ENCODE assay signal across 1 cellular context in the genomic region with DNA sequence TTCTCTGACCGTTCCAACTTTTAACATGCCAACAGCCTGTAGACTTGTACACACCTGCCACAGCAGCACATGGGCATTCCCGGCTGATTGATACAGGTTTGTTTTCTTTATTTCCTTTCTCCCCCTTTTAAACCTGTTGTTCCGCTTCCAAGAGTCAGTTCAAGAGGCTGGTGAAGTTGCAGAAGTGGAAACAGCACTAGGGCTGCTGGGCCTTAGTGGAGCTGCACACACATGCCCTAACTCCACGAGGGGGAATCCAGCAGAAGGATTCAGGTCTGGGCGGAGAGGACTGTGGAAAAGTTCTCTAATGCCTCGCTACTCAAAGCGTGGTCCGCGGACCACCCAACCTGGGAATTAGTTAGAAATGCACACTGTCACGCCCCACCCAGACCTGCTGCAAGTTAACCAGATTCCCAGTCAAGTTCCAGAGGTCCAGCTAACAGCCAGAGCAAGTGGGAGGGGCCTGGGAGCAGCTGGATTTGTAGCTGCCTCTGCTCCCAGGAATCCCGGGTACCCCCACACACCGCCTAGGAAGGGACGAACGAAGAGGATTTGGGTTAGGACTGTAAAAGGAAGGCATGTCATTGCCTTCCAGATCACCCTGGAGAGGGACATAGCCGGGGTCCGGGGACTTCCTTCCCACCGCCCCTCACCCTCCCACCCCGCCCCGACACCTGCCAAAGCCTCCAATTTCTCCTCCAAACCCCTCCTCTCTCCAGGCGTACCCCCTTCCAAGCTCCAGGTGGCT.
TF ChIP-seq lines count a peak whose summit lies in the region.

No MANE protein-coding gene starts in this region.

TF ChIP-seq in HepG2, 621 proteins besides CTCF, POLR2A, EP300 and RAD21 (continued from another document and continues in another):
- TF ChIP-seq, protein P1, sequence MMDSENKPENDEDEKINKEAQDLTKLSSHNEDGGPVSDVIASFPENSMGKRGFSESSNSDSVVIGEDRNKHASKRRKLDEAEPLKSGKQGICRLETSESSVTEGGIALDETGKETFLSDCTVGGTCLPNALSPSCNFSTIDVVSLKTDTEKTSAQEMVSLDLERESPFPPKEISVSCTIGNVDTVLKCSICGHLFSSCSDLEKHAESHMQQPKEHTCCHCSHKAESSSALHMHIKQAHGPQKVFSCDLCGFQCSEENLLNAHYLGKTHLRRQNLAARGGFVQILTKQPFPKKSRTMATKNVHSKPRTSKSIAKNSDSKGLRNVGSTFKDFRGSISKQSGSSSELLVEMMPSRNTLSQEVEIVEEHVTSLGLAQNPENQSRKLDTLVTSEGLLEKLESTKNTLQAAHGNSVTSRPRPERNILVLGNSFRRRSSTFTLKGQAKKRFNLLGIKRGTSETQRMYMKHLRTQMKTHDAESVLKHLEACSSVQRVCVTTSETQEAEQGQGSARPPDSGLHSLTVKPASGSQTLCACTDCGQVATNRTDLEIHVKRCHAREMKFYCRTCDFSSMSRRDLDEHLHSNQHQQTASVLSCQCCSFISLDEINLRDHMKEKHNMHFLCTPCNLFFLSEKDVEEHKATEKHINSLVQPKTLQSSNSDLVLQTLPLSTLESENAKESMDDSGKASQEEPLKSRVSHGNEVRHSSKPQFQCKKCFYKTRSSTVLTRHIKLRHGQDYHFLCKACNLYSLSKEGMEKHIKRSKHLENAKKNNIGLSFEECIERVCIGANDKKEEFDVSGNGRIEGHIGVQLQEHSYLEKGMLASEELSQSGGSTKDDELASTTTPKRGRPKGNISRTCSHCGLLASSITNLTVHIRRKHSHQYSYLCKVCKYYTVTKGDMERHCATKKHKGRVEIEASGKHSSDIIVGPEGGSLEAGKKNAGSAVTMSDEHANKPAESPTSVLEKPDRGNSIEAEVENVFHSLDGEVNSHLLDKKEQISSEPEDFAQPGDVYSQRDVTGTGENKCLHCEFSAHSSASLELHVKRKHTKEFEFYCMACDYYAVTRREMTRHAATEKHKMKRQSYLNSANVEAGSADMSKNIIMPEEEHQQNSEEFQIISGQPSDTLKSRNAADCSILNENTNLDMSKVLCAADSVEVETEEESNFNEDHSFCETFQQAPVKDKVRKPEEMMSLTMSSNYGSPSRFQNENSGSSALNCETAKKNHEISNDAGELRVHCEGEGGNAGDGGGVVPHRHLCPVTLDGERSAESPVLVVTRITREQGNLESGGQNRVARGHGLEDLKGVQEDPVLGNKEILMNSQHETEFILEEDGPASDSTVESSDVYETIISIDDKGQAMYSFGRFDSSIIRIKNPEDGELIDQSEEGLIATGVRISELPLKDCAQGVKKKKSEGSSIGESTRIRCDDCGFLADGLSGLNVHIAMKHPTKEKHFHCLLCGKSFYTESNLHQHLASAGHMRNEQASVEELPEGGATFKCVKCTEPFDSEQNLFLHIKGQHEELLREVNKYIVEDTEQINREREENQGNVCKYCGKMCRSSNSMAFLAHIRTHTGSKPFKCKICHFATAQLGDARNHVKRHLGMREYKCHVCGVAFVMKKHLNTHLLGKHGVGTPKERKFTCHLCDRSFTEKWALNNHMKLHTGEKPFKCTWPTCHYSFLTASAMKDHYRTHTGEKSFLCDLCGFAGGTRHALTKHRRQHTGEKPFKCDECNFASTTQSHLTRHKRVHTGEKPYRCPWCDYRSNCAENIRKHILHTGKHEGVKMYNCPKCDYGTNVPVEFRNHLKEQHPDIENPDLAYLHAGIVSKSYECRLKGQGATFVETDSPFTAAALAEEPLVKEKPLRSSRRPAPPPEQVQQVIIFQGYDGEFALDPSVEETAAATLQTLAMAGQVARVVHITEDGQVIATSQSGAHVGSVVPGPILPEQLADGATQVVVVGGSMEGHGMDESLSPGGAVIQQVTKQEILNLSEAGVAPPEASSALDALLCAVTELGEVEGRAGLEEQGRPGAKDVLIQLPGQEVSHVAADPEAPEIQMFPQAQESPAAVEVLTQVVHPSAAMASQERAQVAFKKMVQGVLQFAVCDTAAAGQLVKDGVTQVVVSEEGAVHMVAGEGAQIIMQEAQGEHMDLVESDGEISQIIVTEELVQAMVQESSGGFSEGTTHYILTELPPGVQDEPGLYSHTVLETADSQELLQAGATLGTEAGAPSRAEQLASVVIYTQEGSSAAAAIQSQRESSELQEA (CRISPR knock-in tag; IDR thresholded peaks at IDR 0.05; ENCODE audit: not compliant biosample characterization) = no peak
- TF ChIP-seq ZNF839 (CRISPR knock-in tag; IDR thresholded peaks at IDR 0.05; ENCODE audit: borderline replicate concordance) = 0 out of 2 replicates have a peak, but pooled peaks have one; percentile 24
- TF ChIP-seq, protein P2, sequence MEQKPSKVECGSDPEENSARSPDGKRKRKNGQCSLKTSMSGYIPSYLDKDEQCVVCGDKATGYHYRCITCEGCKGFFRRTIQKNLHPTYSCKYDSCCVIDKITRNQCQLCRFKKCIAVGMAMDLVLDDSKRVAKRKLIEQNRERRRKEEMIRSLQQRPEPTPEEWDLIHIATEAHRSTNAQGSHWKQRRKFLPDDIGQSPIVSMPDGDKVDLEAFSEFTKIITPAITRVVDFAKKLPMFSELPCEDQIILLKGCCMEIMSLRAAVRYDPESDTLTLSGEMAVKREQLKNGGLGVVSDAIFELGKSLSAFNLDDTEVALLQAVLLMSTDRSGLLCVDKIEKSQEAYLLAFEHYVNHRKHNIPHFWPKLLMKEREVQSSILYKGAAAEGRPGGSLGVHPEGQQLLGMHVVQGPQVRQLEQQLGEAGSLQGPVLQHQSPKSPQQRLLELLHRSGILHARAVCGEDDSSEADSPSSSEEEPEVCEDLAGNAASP (CRISPR knock-in tag; IDR thresholded peaks at IDR 0.05; ENCODE audit: borderline replicate concordance) = no peak
- TF ChIP-seq, protein P3, sequence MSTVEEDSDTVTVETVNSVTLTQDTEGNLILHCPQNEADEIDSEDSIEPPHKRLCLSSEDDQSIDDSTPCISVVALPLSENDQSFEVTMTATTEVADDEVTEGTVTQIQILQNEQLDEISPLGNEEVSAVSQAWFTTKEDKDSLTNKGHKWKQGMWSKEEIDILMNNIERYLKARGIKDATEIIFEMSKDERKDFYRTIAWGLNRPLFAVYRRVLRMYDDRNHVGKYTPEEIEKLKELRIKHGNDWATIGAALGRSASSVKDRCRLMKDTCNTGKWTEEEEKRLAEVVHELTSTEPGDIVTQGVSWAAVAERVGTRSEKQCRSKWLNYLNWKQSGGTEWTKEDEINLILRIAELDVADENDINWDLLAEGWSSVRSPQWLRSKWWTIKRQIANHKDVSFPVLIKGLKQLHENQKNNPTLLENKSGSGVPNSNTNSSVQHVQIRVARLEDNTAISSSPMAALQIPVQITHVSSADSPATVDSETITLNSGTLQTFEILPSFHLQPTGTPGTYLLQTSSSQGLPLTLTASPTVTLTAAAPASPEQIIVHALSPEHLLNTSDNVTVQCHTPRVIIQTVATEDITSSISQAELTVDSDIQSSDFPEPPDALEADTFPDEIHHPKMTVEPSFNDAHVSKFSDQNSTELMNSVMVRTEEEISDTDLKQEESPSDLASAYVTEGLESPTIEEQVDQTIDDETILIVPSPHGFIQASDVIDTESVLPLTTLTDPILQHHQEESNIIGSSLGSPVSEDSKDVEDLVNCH (CRISPR knock-in tag; IDR thresholded peaks at IDR 0.05) = no peak
- no peak for TF ChIP-seq MTF2 (CRISPR knock-in tag; IDR thresholded peaks at IDR 0.05; ENCODE audit: borderline replicate concordance)
- no peak for TF ChIP-seq ZNF484 (CRISPR knock-in tag; IDR thresholded peaks at IDR 0.05; ENCODE audit: borderline replicate concordance, low read depth)
- TF ChIP-seq, protein P4, sequence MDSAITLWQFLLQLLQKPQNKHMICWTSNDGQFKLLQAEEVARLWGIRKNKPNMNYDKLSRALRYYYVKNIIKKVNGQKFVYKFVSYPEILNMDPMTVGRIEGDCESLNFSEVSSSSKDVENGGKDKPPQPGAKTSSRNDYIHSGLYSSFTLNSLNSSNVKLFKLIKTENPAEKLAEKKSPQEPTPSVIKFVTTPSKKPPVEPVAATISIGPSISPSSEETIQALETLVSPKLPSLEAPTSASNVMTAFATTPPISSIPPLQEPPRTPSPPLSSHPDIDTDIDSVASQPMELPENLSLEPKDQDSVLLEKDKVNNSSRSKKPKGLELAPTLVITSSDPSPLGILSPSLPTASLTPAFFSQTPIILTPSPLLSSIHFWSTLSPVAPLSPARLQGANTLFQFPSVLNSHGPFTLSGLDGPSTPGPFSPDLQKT (CRISPR knock-in tag; IDR thresholded peaks at IDR 0.05; ENCODE audit: borderline replicate concordance) = no peak
- no peak for TF ChIP-seq ZNF577 (CRISPR knock-in tag; IDR thresholded peaks at IDR 0.05; ENCODE audit: borderline replicate concordance, low read depth)
- TF ChIP-seq ARNT2 (CRISPR knock-in tag; IDR thresholded peaks at IDR 0.05; ENCODE audit: low read depth) = no peak
- TF ChIP-seq, protein P5, sequence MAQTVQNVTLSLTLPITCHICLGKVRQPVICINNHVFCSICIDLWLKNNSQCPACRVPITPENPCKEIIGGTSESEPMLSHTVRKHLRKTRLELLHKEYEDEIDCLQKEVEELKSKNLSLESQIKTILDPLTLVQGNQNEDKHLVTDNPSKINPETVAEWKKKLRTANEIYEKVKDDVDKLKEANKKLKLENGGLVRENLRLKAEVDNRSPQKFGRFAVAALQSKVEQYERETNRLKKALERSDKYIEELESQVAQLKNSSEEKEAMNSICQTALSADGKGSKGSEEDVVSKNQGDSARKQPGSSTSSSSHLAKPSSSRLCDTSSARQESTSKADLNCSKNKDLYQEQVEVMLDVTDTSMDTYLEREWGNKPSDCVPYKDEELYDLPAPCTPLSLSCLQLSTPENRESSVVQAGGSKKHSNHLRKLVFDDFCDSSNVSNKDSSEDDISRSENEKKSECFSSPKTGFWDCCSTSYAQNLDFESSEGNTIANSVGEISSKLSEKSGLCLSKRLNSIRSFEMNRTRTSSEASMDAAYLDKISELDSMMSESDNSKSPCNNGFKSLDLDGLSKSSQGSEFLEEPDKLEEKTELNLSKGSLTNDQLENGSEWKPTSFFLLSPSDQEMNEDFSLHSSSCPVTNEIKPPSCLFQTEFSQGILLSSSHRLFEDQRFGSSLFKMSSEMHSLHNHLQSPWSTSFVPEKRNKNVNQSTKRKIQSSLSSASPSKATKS (CRISPR knock-in tag; IDR thresholded peaks at IDR 0.05) = no peak
- TF ChIP-seq ZNF558 (CRISPR knock-in tag; IDR thresholded peaks at IDR 0.05; ENCODE audit: borderline replicate concordance) = peak; percentile 74; the same call in 1 of the 2 replicates
- TF ChIP-seq, protein P6, sequence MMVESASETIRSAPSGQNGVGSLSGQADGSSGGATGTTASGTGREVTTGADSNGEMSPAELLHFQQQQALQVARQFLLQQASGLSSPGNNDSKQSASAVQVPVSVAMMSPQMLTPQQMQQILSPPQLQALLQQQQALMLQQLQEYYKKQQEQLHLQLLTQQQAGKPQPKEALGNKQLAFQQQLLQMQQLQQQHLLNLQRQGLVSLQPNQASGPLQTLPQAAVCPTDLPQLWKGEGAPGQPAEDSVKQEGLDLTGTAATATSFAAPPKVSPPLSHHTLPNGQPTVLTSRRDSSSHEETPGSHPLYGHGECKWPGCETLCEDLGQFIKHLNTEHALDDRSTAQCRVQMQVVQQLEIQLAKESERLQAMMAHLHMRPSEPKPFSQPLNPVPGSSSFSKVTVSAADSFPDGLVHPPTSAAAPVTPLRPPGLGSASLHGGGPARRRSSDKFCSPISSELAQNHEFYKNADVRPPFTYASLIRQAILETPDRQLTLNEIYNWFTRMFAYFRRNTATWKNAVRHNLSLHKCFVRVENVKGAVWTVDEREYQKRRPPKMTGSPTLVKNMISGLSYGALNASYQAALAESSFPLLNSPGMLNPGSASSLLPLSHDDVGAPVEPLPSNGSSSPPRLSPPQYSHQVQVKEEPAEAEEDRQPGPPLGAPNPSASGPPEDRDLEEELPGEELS (CRISPR knock-in tag; IDR thresholded peaks at IDR 0.05) = no peak
- no peak for TF ChIP-seq KLF11 (CRISPR knock-in tag; IDR thresholded peaks at IDR 0.05)
- no peak for TF ChIP-seq PTBP1 (IDR thresholded peaks at IDR 0.05; ENCODE audit: low read depth, low read length, poor library complexity, severe bottlenecking)
- TF ChIP-seq CCAR2 (optimal IDR thresholded peaks at IDR 0.05; ENCODE audit: low read depth, low read length) = no peak
- TF ChIP-seq ZNF572 (CRISPR knock-in tag; IDR thresholded peaks at IDR 0.05) = no peak
- no peak for TF ChIP-seq ZNF883 (CRISPR knock-in tag; IDR thresholded peaks at IDR 0.05; ENCODE audit: not compliant biosample characterization)
- TF ChIP-seq, protein P7, sequence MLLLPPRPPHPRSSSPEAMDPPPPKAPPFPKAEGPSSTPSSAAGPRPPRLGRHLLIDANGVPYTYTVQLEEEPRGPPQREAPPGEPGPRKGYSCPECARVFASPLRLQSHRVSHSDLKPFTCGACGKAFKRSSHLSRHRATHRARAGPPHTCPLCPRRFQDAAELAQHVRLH (CRISPR knock-in tag; IDR thresholded peaks at IDR 0.05; ENCODE audit: borderline replicate concordance, low read depth) = no peak
- TF ChIP-seq, protein P8, sequence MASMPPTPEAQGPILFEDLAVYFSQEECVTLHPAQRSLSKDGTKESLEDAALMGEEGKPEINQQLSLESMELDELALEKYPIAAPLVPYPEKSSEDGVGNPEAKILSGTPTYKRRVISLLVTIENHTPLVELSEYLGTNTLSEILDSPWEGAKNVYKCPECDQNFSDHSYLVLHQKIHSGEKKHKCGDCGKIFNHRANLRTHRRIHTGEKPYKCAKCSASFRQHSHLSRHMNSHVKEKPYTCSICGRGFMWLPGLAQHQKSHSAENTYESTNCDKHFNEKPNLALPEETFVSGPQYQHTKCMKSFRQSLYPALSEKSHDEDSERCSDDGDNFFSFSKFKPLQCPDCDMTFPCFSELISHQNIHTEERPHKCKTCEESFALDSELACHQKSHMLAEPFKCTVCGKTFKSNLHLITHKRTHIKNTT (CRISPR knock-in tag; IDR thresholded peaks at IDR 0.05) = no peak
- TF ChIP-seq, protein P9, sequence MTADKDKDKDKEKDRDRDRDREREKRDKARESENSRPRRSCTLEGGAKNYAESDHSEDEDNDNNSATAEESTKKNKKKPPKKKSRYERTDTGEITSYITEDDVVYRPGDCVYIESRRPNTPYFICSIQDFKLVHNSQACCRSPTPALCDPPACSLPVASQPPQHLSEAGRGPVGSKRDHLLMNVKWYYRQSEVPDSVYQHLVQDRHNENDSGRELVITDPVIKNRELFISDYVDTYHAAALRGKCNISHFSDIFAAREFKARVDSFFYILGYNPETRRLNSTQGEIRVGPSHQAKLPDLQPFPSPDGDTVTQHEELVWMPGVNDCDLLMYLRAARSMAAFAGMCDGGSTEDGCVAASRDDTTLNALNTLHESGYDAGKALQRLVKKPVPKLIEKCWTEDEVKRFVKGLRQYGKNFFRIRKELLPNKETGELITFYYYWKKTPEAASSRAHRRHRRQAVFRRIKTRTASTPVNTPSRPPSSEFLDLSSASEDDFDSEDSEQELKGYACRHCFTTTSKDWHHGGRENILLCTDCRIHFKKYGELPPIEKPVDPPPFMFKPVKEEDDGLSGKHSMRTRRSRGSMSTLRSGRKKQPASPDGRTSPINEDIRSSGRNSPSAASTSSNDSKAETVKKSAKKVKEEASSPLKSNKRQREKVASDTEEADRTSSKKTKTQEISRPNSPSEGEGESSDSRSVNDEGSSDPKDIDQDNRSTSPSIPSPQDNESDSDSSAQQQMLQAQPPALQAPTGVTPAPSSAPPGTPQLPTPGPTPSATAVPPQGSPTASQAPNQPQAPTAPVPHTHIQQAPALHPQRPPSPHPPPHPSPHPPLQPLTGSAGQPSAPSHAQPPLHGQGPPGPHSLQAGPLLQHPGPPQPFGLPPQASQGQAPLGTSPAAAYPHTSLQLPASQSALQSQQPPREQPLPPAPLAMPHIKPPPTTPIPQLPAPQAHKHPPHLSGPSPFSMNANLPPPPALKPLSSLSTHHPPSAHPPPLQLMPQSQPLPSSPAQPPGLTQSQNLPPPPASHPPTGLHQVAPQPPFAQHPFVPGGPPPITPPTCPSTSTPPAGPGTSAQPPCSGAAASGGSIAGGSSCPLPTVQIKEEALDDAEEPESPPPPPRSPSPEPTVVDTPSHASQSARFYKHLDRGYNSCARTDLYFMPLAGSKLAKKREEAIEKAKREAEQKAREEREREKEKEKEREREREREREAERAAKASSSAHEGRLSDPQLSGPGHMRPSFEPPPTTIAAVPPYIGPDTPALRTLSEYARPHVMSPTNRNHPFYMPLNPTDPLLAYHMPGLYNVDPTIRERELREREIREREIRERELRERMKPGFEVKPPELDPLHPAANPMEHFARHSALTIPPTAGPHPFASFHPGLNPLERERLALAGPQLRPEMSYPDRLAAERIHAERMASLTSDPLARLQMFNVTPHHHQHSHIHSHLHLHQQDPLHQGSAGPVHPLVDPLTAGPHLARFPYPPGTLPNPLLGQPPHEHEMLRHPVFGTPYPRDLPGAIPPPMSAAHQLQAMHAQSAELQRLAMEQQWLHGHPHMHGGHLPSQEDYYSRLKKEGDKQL (CRISPR knock-in tag; IDR thresholded peaks at IDR 0.05; ENCODE audit: low read depth) = no peak
